Comparison of ENCODE assay signal across 9 cellular contexts in genomic region chr15:70507772-70508351, GRCh38.
A peak's percentile ranks its signal among the peaks of the same experiment; 100 is the strongest.
DNase-seq lines count a peak whose midpoint lies in the region; ATAC-seq, FAIRE-seq and TF ChIP-seq lines count a peak whose summit lies in the region.
"Had no signal": no experiment of that assay in that cellular context is flagged by ENCODE, and none has a peak within 500 bp of the region (broad histone marks: within the 10 kb centered on the region; RNA-seq: fewer than 3 reads in every experiment).

No MANE protein-coding gene starts in this region.

- peaks cover 29% of the 10 kb centered on the region for H3K4me1 ChIP-seq in smooth muscle cell (ENCODE audit: low read depth)

- peak overlapping the region; percentile 60 for H3K9ac ChIP-seq in smooth muscle cell (ENCODE audit: low read depth)

- no peak overlapping the region for H3K4me3 ChIP-seq in bronchial epithelial cell (ENCODE audit: low read depth, low read length)
- H3K4me3 ChIP-seq in smooth muscle cell = no peak overlapping the region

- peaks cover 4% of the 10 kb centered on the region for H3K9me3 ChIP-seq in smooth muscle cell (replicated peaks; ENCODE audit: low read depth)

- peak; percentile 68 for DNase-seq in activated CD4-positive, alpha-beta T cell treated with anti-CD3 and anti-CD28 coated beads for 48 hours
- no peak for DNase-seq in activated CD4-positive, alpha-beta T cell treated with anti-CD3 and anti-CD28 coated beads, Interleukin-2, amount 50 U/mL, for 4 hours
- DNase-seq in NOMO-1 treated with DMSO at 0.1 percent for 48 hours (lab: John Stamatoyannopoulos, UW; ENCODE audit: unreplicated experiment) = peak; percentile 92
- DNase-seq in bronchial epithelial cell (ENCODE audit: low read depth) = peak; percentile 98
- no peak for DNase-seq in smooth muscle cell (lab: John Stamatoyannopoulos, UW; ENCODE audit: unreplicated experiment)
- DNase-seq in cerebellar nuclear complex (lab: John Stamatoyannopoulos, UW) = no peak
- no peak for DNase-seq in COR-L47 (lab: John Stamatoyannopoulos, UW)
- DNase-seq: CD4-positive, CD25-positive, alpha-beta regulatory T cell had no signal

- H3K36me3 ChIP-seq in bronchial epithelial cell (ENCODE audit: control insufficient read depth, insufficient read depth, low read length) = no peaks in the 10 kb centered on the region
- no peaks in the 10 kb centered on the region for H3K36me3 ChIP-seq in smooth muscle cell (ENCODE audit: low read depth)

- WGBS in smooth muscle cell (ENCODE audit: low lambda C conversion rate) = 32% methylated on average over 1 of the region's 1 CpG

- no peaks in the 10 kb centered on the region for H3K79me2 ChIP-seq in smooth muscle cell (ENCODE audit: low read depth)

- H3K4me2 ChIP-seq in smooth muscle cell = peak overlapping the region; percentile 47

- H4K20me1 ChIP-seq in smooth muscle cell (ENCODE audit: low read depth) = no peaks in the 10 kb centered on the region

- TF ChIP-seq CTCF in bronchial epithelial cell (IDR thresholded peaks at IDR 0.05; ENCODE audit: insufficient read depth, low read length, severe bottlenecking) (no peak), smooth muscle cell (IDR thresholded peaks at IDR 0.05; ENCODE audit: borderline replicate concordance, insufficient read depth, poor library complexity, severe bottlenecking) (no peak)

- H3K27me3 ChIP-seq in bronchial epithelial cell (ENCODE audit: control insufficient read depth, insufficient read depth, low read length) (no peaks in the 10 kb centered on the region), smooth muscle cell (ENCODE audit: low read depth) (no peaks in the 10 kb centered on the region)

- peak overlapping the region; percentile 83 for H3K27ac ChIP-seq in smooth muscle cell (ENCODE audit: low read depth)

- H2AFZ ChIP-seq in smooth muscle cell (ENCODE audit: low read depth) = no peak overlapping the region

- H3F3A ChIP-seq in smooth muscle cell (ENCODE audit: low read depth) = peaks cover 29% of the 10 kb centered on the region

- FAIRE-seq in bronchial epithelial cell (lab: Jason Lieb, UNC) = no peak

- no peak for ATAC-seq in HG02571 (IDR thresholded peaks at IDR 0.05; ENCODE audit: unreplicated experiment)

Comparison
In these comparisons a context has a peak if more than half of its experiments do, and no peak if none do; other contexts are left out.
1. DNase-seq: peak in activated CD4-positive, alpha-beta T cell treated with anti-CD3 and anti-CD28 coated beads for 48 hours (single experiment), NOMO-1 treated with DMSO at 0.1 percent for 48 hours (single experiment) and bronchial epithelial cell (single experiment); none in activated CD4-positive, alpha-beta T cell treated with anti-CD3 and anti-CD28 coated beads, Interleukin-2, amount 50 U/mL, for 4 hours (0 of 2), smooth muscle cell (single experiment), cerebellar nuclear complex (0 of 2) and COR-L47 (single experiment).